ENCODE assay signal across 21 cellular contexts in the genomic region with DNA sequence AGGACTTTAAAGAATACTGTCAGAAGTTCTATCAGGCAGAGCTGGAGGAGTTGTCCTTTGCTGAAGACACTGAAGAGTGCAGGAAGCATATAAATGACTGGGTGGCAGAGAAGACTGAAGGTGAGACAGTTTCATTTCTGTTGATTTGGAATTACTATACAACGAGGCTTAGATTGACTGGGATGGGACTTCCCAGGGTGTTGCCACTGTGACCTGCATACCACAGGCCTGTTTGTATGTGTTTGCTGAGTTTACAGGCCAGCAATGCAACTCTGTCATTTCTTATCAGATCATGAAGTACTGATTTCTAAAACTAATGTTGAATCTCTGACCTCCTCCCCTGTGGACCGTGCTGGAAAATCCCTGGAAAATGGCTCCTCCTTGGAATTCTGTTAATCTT. TPM values are rescaled to one million over a fixed set of nuclear protein-coding genes. Genes with fewer than 3 reads are reported as not detected.
DNase-seq lines count a peak whose midpoint lies in the region; ATAC-seq, FAIRE-seq and TF ChIP-seq lines count a peak whose summit lies in the region.
"Had no signal": no experiment of that assay in that cellular context is flagged by ENCODE, and none has a peak within 500 bp of the region (broad histone marks: within the 10 kb centered on the region; RNA-seq: fewer than 3 reads in every experiment).

No MANE protein-coding gene starts in this region.

- H3K4me2 ChIP-seq in HepG2 (ENCODE audit: low read depth, low read length) (no peak overlapping the region), trophoblast cell (ENCODE audit: low read length) (no peak overlapping the region), GM23338 (no peak overlapping the region)
- H3K4me2 ChIP-seq: PC-9 had no signal

- H2AFZ ChIP-seq in HepG2 (ENCODE audit: low read length): no peak overlapping the region
- H2AFZ ChIP-seq in trophoblast cell (ENCODE audit: insufficient read depth, low read length, poor library complexity): no peak overlapping the region
- no peak overlapping the region for H2AFZ ChIP-seq in GM23338
- H2AFZ ChIP-seq: PC-9 had no signal

- ATAC-seq in right lobe of liver (peak; percentile 38 to 92 (median 64)), HepG2 (no peak), HG03139 (IDR thresholded peaks at IDR 0.05; ENCODE audit: unreplicated experiment) (no peak), GM23338 (no peak)

- CTCF ChIA-PET in HepG2 (lab: Yijun Ruan, JAX; ENCODE audit: low intra/inter-chr PET ratio, low total read pairs): no interaction called here

- H3K9ac ChIP-seq in HepG2 (ENCODE audit: insufficient read depth, low read depth, low read length) (no peak overlapping the region), trophoblast cell (ENCODE audit: low read length) (no peak overlapping the region)

- H4K91ac ChIP-seq in trophoblast cell (ENCODE audit: low read depth, low read length): no peak overlapping the region

- H3K27ac Mint-ChIP-seq in GM23338: no peak overlapping the region
- H3K27ac Mint-ChIP-seq: IgD-negative memory B cell had no signal

- H3K79me2 ChIP-seq in HepG2 (ENCODE audit: insufficient read depth, low read length) (no peaks in the 10 kb centered on the region), trophoblast cell (ENCODE audit: control insufficient read depth, insufficient read depth, low read length, poor library complexity) (no peaks in the 10 kb centered on the region), GM23338 (replicated peaks; ENCODE audit: insufficient read depth) (no peaks in the 10 kb centered on the region)

- H3K4me3 Mint-ChIP-seq in GM23338: no peak overlapping the region

- peaks cover 4% of the 10 kb centered on the region; the same call in 2 of the 3 replicates for H3K4me1 Mint-ChIP-seq in GM23338

- H3K9me3 Mint-ChIP-seq in GM23338: no peaks in the 10 kb centered on the region
- H3K9me3 Mint-ChIP-seq: IgD-negative memory B cell had no signal

- no peak overlapping the region for H3K23ac ChIP-seq in trophoblast cell (ENCODE audit: low read length)

- no peaks in the 10 kb centered on the region for H3F3A ChIP-seq in GM23338 (replicated peaks; ENCODE audit: low read depth)

- TF ChIP-seq EP300 in HepG2 (IDR thresholded peaks at IDR 0.05; ENCODE audit: low read depth in 2 of 2, low read length in 2 of 2): no peak
- no peak for TF ChIP-seq EP300 in HepG2 (CRISPR knock-in tag; IDR thresholded peaks at IDR 0.05; ENCODE audit: borderline replicate concordance)

- TF ChIP-seq POLR2A in right lobe of liver (IDR thresholded peaks at IDR 0.05) (no peak), HepG2 (IDR thresholded peaks at IDR 0.05; ENCODE audit: insufficient read depth in 1 of 2, low read depth in 2 of 2, low read length in 2 of 2) (no peak)

- H2AK5ac ChIP-seq in trophoblast cell (ENCODE audit: low read length): no peak overlapping the region

- no peak overlapping the region for H4K8ac ChIP-seq in trophoblast cell (ENCODE audit: low read depth, low read length)

- no peaks in the 10 kb centered on the region for H3K9me2 ChIP-seq in GM23338 (ENCODE audit: insufficient read depth)

- intact Hi-C loops in right lobe of liver (cut with DNase I) (no loop called here), HepG2 (cut with micrococcal nuclease; ENCODE audit: unreplicated experiment) (no loop called here)

- H4K20me1 ChIP-seq in HepG2 (ENCODE audit: insufficient read depth, low read length): no peaks in the 10 kb centered on the region
- no peaks in the 10 kb centered on the region for H4K20me1 ChIP-seq in GM23338 (replicated peaks; ENCODE audit: insufficient read depth)

- DNase-seq in right lobe of liver: no peak
- DNase-seq in HepG2 (ENCODE audit: low spot score): no peak
- no peak for DNase-seq in bronchial epithelial cell (ENCODE audit: low read depth)
- DNase-seq in trophoblast cell: peak; percentile 30 to 49
- no peak for DNase-seq in NAMALWA (ENCODE audit: low spot score)
- DNase-seq in GM23338 (ENCODE audit: low spot score): no peak
- DNase-seq: C1 segment of cervical spinal cord, H7, Karpas-422, NCI-H1417 treated with DMSO at 0.1 percent for 48 hours, NCI-H187 treated with DMSO at 0.1 percent for 48 hours, NCI-H2107, NCI-H2227 treated with DMSO at 0.1 percent for 48 hours, NCI-H510A treated with DMSO at 0.1 percent for 48 hours, NCI-H748 treated with DMSO at 0.1 percent for 48 hours, PC-9, RPMI8226, SHP77 had no signal

- H2BK120ac ChIP-seq in trophoblast cell (ENCODE audit: insufficient read depth, low read length, poor library complexity): no peak overlapping the region

- H3K4me1 ChIP-seq in right lobe of liver (peaks cover 0 to 13% (median 2%) of the 10 kb centered on the region in 4 donors), HepG2 (ENCODE audit: insufficient read depth, low read length) (no peaks in the 10 kb centered on the region), trophoblast cell (ENCODE audit: control insufficient read depth in 1 of 2, insufficient read depth in 2 of 2, low read length in 2 of 2) (peaks cover 6 to 10% of the 10 kb centered on the region in 2 experiments), GM23338 (ENCODE audit: insufficient read depth) (no peaks in the 10 kb centered on the region)

- FAIRE-seq in HepG2 (lab: Jason Lieb, UNC) (no peak), bronchial epithelial cell (lab: Jason Lieb, UNC) (peak; percentile 68)
- FAIRE-seq: HTR-8/SVneo had no signal

- no peak overlapping the region for H3K4ac ChIP-seq in trophoblast cell (ENCODE audit: low read depth, low read length)

- no peaks in the 10 kb centered on the region for H3K79me1 ChIP-seq in trophoblast cell (ENCODE audit: low read length)

- BruUV-seq in HepG2 (replicated peaks; lab: Mats Ljungman, UMichigan): no TSS peak

- H3K18ac ChIP-seq in trophoblast cell (ENCODE audit: low read length): no peak overlapping the region

- H2BK5ac ChIP-seq in trophoblast cell (ENCODE audit: low read depth, low read length, poor library complexity): no peak overlapping the region

- POLR2A ChIA-PET in HepG2 (lab: Yijun Ruan, JAX): no interaction called here

- H3K4me3 ChIP-seq in right lobe of liver (no peak overlapping the region), HepG2 (replicated peaks in 1 of 3; ENCODE audit: insufficient read depth in 1 of 3, low read depth in 2 of 3, low read length in 3 of 3) (no peak overlapping the region), bronchial epithelial cell (ENCODE audit: low read depth, low read length) (no peak overlapping the region), trophoblast cell (ENCODE audit: low read depth, low read length) (no peak overlapping the region), GM23338 (no peak overlapping the region)
- H3K4me3 ChIP-seq: PC-9 had no signal

- in situ Hi-C loops in HepG2 (cut with HindIII; ENCODE audit: extremely low pct_ligation_motif_present, low pct_unique_long_range_greater_than_20kb): no loop called here

- H3K27me3 ChIP-seq in right lobe of liver (no peaks in the 10 kb centered on the region), HepG2 (ENCODE audit: control insufficient read depth in 1 of 2, insufficient read depth in 2 of 2, low read length in 2 of 2) (no peaks in the 10 kb centered on the region), bronchial epithelial cell (ENCODE audit: control insufficient read depth, insufficient read depth, low read length) (no peaks in the 10 kb centered on the region), trophoblast cell (ENCODE audit: insufficient read depth, low read length) (no peaks in the 10 kb centered on the region), GM23338 (ENCODE audit: insufficient read depth) (peaks cover 37% of the 10 kb centered on the region)

- no peak for TF ChIP-seq CTCF in right lobe of liver (IDR thresholded peaks at IDR 0.05)
- no peak for TF ChIP-seq CTCF in HepG2 (CRISPR knock-in tag; IDR thresholded peaks at IDR 0.05)
- no peak for TF ChIP-seq CTCF in bronchial epithelial cell (IDR thresholded peaks at IDR 0.05; ENCODE audit: insufficient read depth, low read length, severe bottlenecking)
- no peak for TF ChIP-seq CTCF in GM23338 (conservative IDR thresholded peaks at IDR 0.05; ENCODE audit: low read depth in 2 of 2)

- H3K9me3 ChIP-seq in right lobe of liver (no peaks in the 10 kb centered on the region), HepG2 (ENCODE audit: low read length) (no peaks in the 10 kb centered on the region), trophoblast cell (ENCODE audit: insufficient read depth, low read depth, low read length) (no peaks in the 10 kb centered on the region)

- peaks cover 0 to 31% (median 2%) of the 10 kb centered on the region in 4 donors for H3K36me3 ChIP-seq in right lobe of liver
- H3K36me3 ChIP-seq in HepG2 (replicated peaks in 1 of 2; ENCODE audit: control insufficient read depth in 1 of 2, insufficient read depth in 2 of 2, low read length in 2 of 2): no peaks in the 10 kb centered on the region
- peaks cover 28% of the 10 kb centered on the region for H3K36me3 ChIP-seq in bronchial epithelial cell (ENCODE audit: control insufficient read depth, insufficient read depth, low read length)
- H3K36me3 ChIP-seq in trophoblast cell (ENCODE audit: control insufficient read depth in 1 of 2, insufficient read depth in 2 of 2, low read length in 2 of 2): peaks cover 1 to 4% of the 10 kb centered on the region in 2 experiments
- no peaks in the 10 kb centered on the region for H3K36me3 ChIP-seq in GM23338 (ENCODE audit: insufficient read depth)

- peaks cover 29% of the 10 kb centered on the region for H3K27me3 Mint-ChIP-seq in GM23338 (ENCODE audit: insufficient read depth, low read depth, poor library complexity)
- H3K27me3 Mint-ChIP-seq: IgD-negative memory B cell had no signal

- H3K27ac ChIP-seq in right lobe of liver (peak overlapping the region in 1 of 3 donors; percentile 15), HepG2 (ENCODE audit: extremely low read length, insufficient read depth, low read length) (no peak overlapping the region), trophoblast cell (ENCODE audit: low read depth, low read length) (peak overlapping the region; percentile 16), GM23338 (ENCODE audit: low read depth) (no peak overlapping the region)
- H3K27ac ChIP-seq: PC-9 had no signal

- no peak overlapping the region for H2BK12ac ChIP-seq in trophoblast cell (ENCODE audit: low read length)

- no peak overlapping the region for H3K14ac ChIP-seq in trophoblast cell (ENCODE audit: low read length)

- H4K12ac ChIP-seq in trophoblast cell (ENCODE audit: low read depth, low read length): no peak overlapping the region

- no peak for TF ChIP-seq RAD21 in HepG2 (CRISPR knock-in tag; IDR thresholded peaks at IDR 0.05)

- 20% methylated on average over 1 of the region's 2 CpGs for WGBS in right lobe of liver (ENCODE audit: insufficient coverage, low coverage, low lambda C conversion rate, missing lambda C conversion rate)
- WGBS in HepG2 (ENCODE audit: low lambda C conversion rate): 30% methylated on average over 2 of the region's 2 CpGs
- no CpG with 5 or more reads among the region's 2 CpGs for WGBS in trophoblast cell (ENCODE audit: extremely low coverage, insufficient coverage, insufficient read length)

- H3K36me3 Mint-ChIP-seq in GM23338 (ENCODE audit: low read depth): no peaks in the 10 kb centered on the region

RNA-seq across cellular contexts. Expression of a gene that starts 11.8 kb away (rescaled TPM):
- total RNA-seq in right lobe of liver: 10 to 100 TPM in 4 of 6 experiments, 1 to 10 TPM in 2; 2.8 to 44.2 (median 16.8) TPM
- 2.2 and 2.6 TPM in 2 replicates for total RNA-seq in HepG2 (2016; rRNA removed; fragmentation: Illumina TruSeq; extraction: Trizol)
- total RNA-seq in HepG2 (2016; cell fraction: cytosol; rRNA removed; fragmentation: Illumina TruSeq; extraction: Trizol; ENCODE audit: low read depth): 0.30 and 0.44 TPM in 2 replicates
- total RNA-seq in HepG2 (2016; cell fraction: insoluble cytoplasmic fraction; rRNA removed; fragmentation: Illumina TruSeq; extraction: Trizol): 0.97 and 3.1 TPM in 2 replicates
- 0.40 and 0.52 TPM in 2 replicates for total RNA-seq in HepG2 (2016; cell fraction: membrane; rRNA removed; fragmentation: Illumina TruSeq; extraction: Trizol)
- total RNA-seq in HepG2 (2016; cell fraction: nucleus; rRNA removed; fragmentation: Illumina TruSeq; extraction: Trizol): 1.2 and 1.3 TPM in 2 replicates
- polyA plus RNA-seq in HepG2 (2011; rRNA removed): 0.84 and 0.95 TPM in 2 replicates
- polyA plus RNA-seq in HepG2 (2011; cell fraction: cytosol; rRNA removed): 0.55 and 0.72 TPM in 2 replicates
- polyA plus RNA-seq in HepG2 (2011; cell fraction: nucleus; rRNA removed): 0.82 and 1.1 TPM in 2 replicates
- 0.48 and 1.1 TPM in 2 replicates for polyA plus RNA-seq in HepG2 (2012)
- polyA plus RNA-seq in HepG2 (2016; cell fraction: cytosol; fragmentation: Illumina TruSeq; extraction: Trizol; ENCODE audit: low read depth): 0.11 and 0.25 TPM in 2 replicates
- 1.8 TPM in 2 replicates for polyA plus RNA-seq in HepG2 (2016; cell fraction: insoluble cytoplasmic fraction; fragmentation: Illumina TruSeq; extraction: Trizol; ENCODE audit: low read depth)
- polyA plus RNA-seq in HepG2 (2016; cell fraction: membrane; fragmentation: Illumina TruSeq; extraction: Trizol; ENCODE audit: low read depth): 0.27 and 0.29 TPM in 2 replicates
- polyA plus RNA-seq in HepG2 (2016; cell fraction: nucleus; fragmentation: Illumina TruSeq; extraction: Trizol; ENCODE audit: insufficient read depth, low read depth): 0.55 and 0.77 TPM in 2 replicates
- polyA minus RNA-seq in HepG2 (2011; rRNA and poly(A)+ RNA removed; ENCODE audit: low replicate concordance): 0.72 and 9.3 TPM in 2 replicates
- 0.62 and 1.2 TPM in 2 replicates for polyA minus RNA-seq in HepG2 (2011; cell fraction: cytosol; rRNA and poly(A)+ RNA removed)
- 3.0 TPM in 2 replicates for polyA minus RNA-seq in HepG2 (2011; cell fraction: nucleus; rRNA and poly(A)+ RNA removed)
- total RNA-seq in bronchial epithelial cell: 27.9 and 64.8 TPM in 2 replicates
- polyA plus RNA-seq in trophoblast cell (2013): 8.4 and 9.5 TPM in 2 replicates
- 0.50 and 2.1 TPM in 2 replicates for total RNA-seq in GM23338 (2014; rRNA removed; shearing (Covaris generic))
- polyA plus RNA-seq in GM23338 (2016; fragmentation: Nextera tagmentation; extraction: Ambion mirVana): 0.50 and 1.7 TPM in 2 replicates

RNA-seq across cellular contexts. Expression of a gene that starts 32.6 kb away (rescaled TPM):
- total RNA-seq in right lobe of liver: under 1 TPM in 2 of 6 experiments, not detected in 4; 0.27 to 0.37 TPM
- total RNA-seq in HepG2 (2016; rRNA removed; fragmentation: Illumina TruSeq; extraction: Trizol): not detected in 2 replicates
- total RNA-seq in HepG2 (2016; cell fraction: cytosol; rRNA removed; fragmentation: Illumina TruSeq; extraction: Trizol; ENCODE audit: low read depth): not detected in 2 replicates
- not detected in 2 replicates for total RNA-seq in HepG2 (2016; cell fraction: insoluble cytoplasmic fraction; rRNA removed; fragmentation: Illumina TruSeq; extraction: Trizol)
- total RNA-seq in HepG2 (2016; cell fraction: membrane; rRNA removed; fragmentation: Illumina TruSeq; extraction: Trizol): not detected in 2 replicates
- not detected in 2 replicates for total RNA-seq in HepG2 (2016; cell fraction: nucleus; rRNA removed; fragmentation: Illumina TruSeq; extraction: Trizol)
- not detected in 2 replicates for polyA plus RNA-seq in HepG2 (2011; rRNA removed)
- polyA plus RNA-seq in HepG2 (2011; cell fraction: cytosol; rRNA removed): not detected in 2 replicates
- polyA plus RNA-seq in HepG2 (2011; cell fraction: nucleus; rRNA removed): not detected in 2 replicates
- not detected in 2 replicates for polyA plus RNA-seq in HepG2 (2012)
- polyA plus RNA-seq in HepG2 (2016; cell fraction: cytosol; fragmentation: Illumina TruSeq; extraction: Trizol; ENCODE audit: low read depth): not detected in 2 replicates
- polyA plus RNA-seq in HepG2 (2016; cell fraction: insoluble cytoplasmic fraction; fragmentation: Illumina TruSeq; extraction: Trizol; ENCODE audit: low read depth): not detected in 2 replicates
- polyA plus RNA-seq in HepG2 (2016; cell fraction: membrane; fragmentation: Illumina TruSeq; extraction: Trizol; ENCODE audit: low read depth): not detected in 2 replicates
- not detected in 2 replicates for polyA plus RNA-seq in HepG2 (2016; cell fraction: nucleus; fragmentation: Illumina TruSeq; extraction: Trizol; ENCODE audit: insufficient read depth, low read depth)
- polyA minus RNA-seq in HepG2 (2011; rRNA and poly(A)+ RNA removed; ENCODE audit: low replicate concordance): not detected in 2 replicates
- not detected in 2 replicates for polyA minus RNA-seq in HepG2 (2011; cell fraction: cytosol; rRNA and poly(A)+ RNA removed)
- not detected in 2 replicates for polyA minus RNA-seq in HepG2 (2011; cell fraction: nucleus; rRNA and poly(A)+ RNA removed)
- 0.13 and 0.26 TPM in 2 replicates for total RNA-seq in bronchial epithelial cell
- polyA plus RNA-seq in trophoblast cell (2013): 0.04 and 0.12 TPM in 2 replicates
- 0.54 and 2.6 TPM in 2 replicates for total RNA-seq in GM23338 (2014; rRNA removed; shearing (Covaris generic))
- 13.0 and 25.1 TPM in 2 replicates for polyA plus RNA-seq in GM23338 (2016; fragmentation: Nextera tagmentation; extraction: Ambion mirVana)
- total RNA-seq: PC-9 had no signal
- polyA plus RNA-seq: IgD-negative memory B cell had no signal

Comparison
In these comparisons a context has a peak if more than half of its experiments do, and no peak if none do; other contexts are left out.
1. ATAC-seq: peak in right lobe of liver (4 of 4); none in HepG2 (single experiment), HG03139 (single experiment) and GM23338 (single experiment).
2. DNase-seq: peak in trophoblast cell (2 of 2); none in right lobe of liver (0 of 3), HepG2 (single experiment), bronchial epithelial cell (single experiment), NAMALWA (single experiment) and GM23338 (single experiment).